ENCODE assay signal across 12 cellular contexts in the genomic region with DNA sequence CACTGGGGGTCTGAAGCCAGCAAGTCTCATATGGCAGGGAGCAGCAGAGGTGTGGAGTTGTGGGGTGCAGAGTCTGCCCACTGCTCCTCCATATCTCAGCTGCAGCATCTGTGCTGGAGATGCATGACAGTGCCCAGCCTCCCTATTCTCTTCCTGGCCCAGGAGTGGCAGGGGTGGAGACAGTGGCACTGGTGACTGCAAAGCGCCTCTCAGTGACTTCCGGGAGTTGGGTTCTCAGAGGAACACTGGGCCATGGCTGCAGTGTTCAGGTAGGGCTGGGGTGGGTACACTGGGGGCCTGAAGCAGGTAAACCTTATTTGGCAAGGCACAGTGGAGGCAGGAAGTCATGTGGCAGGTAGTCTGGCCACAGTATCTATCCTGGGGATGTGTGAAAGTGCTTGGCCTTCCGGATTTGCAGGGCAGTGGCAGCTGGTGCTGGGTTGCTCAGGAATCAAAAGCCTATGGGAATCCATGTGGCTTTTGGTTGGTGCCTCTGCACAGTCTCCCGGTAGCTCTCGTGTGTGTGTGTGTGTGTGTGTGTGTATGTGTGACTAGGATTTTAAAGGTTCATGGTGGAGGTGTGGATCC.
"Had no signal": no experiment of that assay in that cellular context is flagged by ENCODE, and none has a peak within 500 bp of the region (broad histone marks: within the 10 kb centered on the region; RNA-seq: fewer than 3 reads in every experiment).

No MANE protein-coding gene starts in this region.

- H3K9me3 ChIP-seq: adrenal gland had no signal

- H3K36me3 ChIP-seq: adrenal gland, gastrocnemius medialis, tibial nerve had no signal

- H3K27ac ChIP-seq: adrenal gland, coronary artery, gastrocnemius medialis, tibial nerve had no signal

- H3K4me1 ChIP-seq: adrenal gland, gastrocnemius medialis, tibial nerve had no signal

- DNase-seq: activated CD4-positive, alpha-beta T cell treated with anti-CD3 and anti-CD28 coated beads, Interleukin-2, amount 50 U/mL, for 1 hour; activated naive CD4-positive, alpha-beta T cell treated with anti-CD3 and anti-CD28 coated beads, Interleukin-2, amount 50 U/mL, for 16 hours; adrenal gland; caudate nucleus; effector CD8-positive, alpha-beta T cell; gastrocnemius medialis; hippocampal formation; kidney glomerular epithelial cell; right cardiac atrium; small intestine had no signal

- H3K27me3 ChIP-seq: adrenal gland, gastrocnemius medialis, tibial nerve had no signal

- ATAC-seq: gastrocnemius medialis had no signal

- H3K4me3 ChIP-seq: adrenal gland, coronary artery, gastrocnemius medialis, tibial nerve had no signal
